In the genomic region with DNA sequence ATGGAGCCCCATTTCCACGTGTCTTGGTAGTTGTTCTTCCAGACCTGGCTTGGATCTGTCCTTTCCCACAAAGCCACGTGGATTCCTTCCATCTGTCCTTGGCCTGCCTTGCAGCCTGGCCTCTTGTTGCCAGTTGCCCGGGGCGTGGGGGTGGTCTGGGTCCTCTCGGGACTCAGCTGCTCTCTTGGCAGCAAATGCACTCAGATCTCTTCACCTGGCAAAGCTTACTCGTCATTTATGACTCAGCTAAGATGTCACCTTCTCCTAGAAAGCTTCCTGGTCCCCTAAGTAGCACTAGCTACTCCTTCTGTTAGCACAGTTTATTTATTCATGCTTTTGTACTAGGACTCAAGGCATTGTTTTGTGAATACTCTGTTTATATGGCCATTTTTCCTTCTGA, we compare ENCODE assay signal across 8 cellular contexts. TPM values are rescaled to one million over a fixed set of nuclear protein-coding genes. Genes with fewer than 3 reads are reported as not detected.
DNase-seq lines count a peak whose midpoint lies in the region; TF ChIP-seq lines count a peak whose summit lies in the region.

No MANE protein-coding gene starts in this region.

- CTCF ChIA-PET in activated CD4-positive, alpha-beta T cell treated with anti-CD3 and anti-CD28 coated beads, Interleukin-2, amount 10 ng/mL, durations not matched to agents 7 days and 5 days (lab: Charles Lee), result interaction anchor here (1.2 to 1.7 kb wide), 3 partner anchors 9 to 16 kb away, joined by 3 to 8 read pairs (median 3); no protein-coding TSS in a partner anchor

- TF ChIP-seq POLR2A in uterus (IDR thresholded peaks at IDR 0.05), result no peak

- no peak for TF ChIP-seq CTCF in uterus (IDR thresholded peaks at IDR 0.05)

- no peaks in the 10 kb centered on the region for H3K36me3 ChIP-seq in effector memory CD4-positive, alpha-beta T cell (ENCODE audit: control insufficient read depth, insufficient read depth, low read length)
- H3K36me3 ChIP-seq in muscle layer of colon (ENCODE audit: insufficient read depth, low read length) (no peaks in the 10 kb centered on the region), uterus (no peaks in the 10 kb centered on the region)

- H3K4me1 ChIP-seq in effector memory CD4-positive, alpha-beta T cell (ENCODE audit: control insufficient read depth, insufficient read depth, low read length, poor library complexity, severe bottlenecking), result peaks cover 83% of the 10 kb centered on the region
- peaks cover 80% of the 10 kb centered on the region for H3K4me1 ChIP-seq in muscle layer of colon (ENCODE audit: insufficient read depth, low read length)
- H3K4me1 ChIP-seq in uterus, result peaks cover 4 to 36% of the 10 kb centered on the region in 2 donors

- peaks cover 63% of the 10 kb centered on the region for H3K4me1 Mint-ChIP-seq in activated CD4-positive, alpha-beta T cell treated with anti-CD3 and anti-CD28 coated beads, Interleukin-2, amount 10 ng/mL, durations not matched to agents 7 days and 5 days

- H3K9me3 ChIP-seq in effector memory CD4-positive, alpha-beta T cell (ENCODE audit: control insufficient read depth, low read length), result no peaks in the 10 kb centered on the region
- no peaks in the 10 kb centered on the region for H3K9me3 ChIP-seq in muscle layer of colon (ENCODE audit: low read length)
- no peaks in the 10 kb centered on the region for H3K9me3 ChIP-seq in uterus

- peaks cover 16% of the 10 kb centered on the region for H3K9me3 Mint-ChIP-seq in activated CD4-positive, alpha-beta T cell treated with anti-CD3 and anti-CD28 coated beads, Interleukin-2, amount 10 ng/mL, durations not matched to agents 7 days and 5 days

- no peak for DNase-seq in activated CD4-positive, alpha-beta T cell treated with anti-CD3 and anti-CD28 coated beads, Interleukin-2, amount 10 ng/mL, durations not matched to agents 7 days and 5 days
- no peak for DNase-seq in activated CD4-positive, alpha-beta T cell treated with anti-CD3 and anti-CD28 coated beads, Interleukin-2, amount 50 U/mL, for 4 hours
- no peak for DNase-seq in effector memory CD4-positive, alpha-beta T cell
- DNase-seq in uterus, result peak in 1 of 2 donors; percentile 29
- DNase-seq in NK-92 treated with Interleukin-12 subunit alpha and Interleukin-12 subunit beta, amount 100 ng/mL, for 24 hours (lab: John Stamatoyannopoulos, UW), result no peak
- DNase-seq in GF-D8 (lab: John Stamatoyannopoulos, UW), result no peak
- no peak for DNase-seq in NCI-H1930 (lab: John Stamatoyannopoulos, UW)

- H3K27me3 Mint-ChIP-seq in activated CD4-positive, alpha-beta T cell treated with anti-CD3 and anti-CD28 coated beads, Interleukin-2, amount 10 ng/mL, durations not matched to agents 7 days and 5 days, result peaks cover 13% of the 10 kb centered on the region

- no peak overlapping the region for H3K4me3 Mint-ChIP-seq in activated CD4-positive, alpha-beta T cell treated with anti-CD3 and anti-CD28 coated beads, Interleukin-2, amount 10 ng/mL, durations not matched to agents 7 days and 5 days

- H3K27me3 ChIP-seq in effector memory CD4-positive, alpha-beta T cell (replicated peaks; ENCODE audit: control insufficient read depth, insufficient read depth, low read length, poor library complexity, severe bottlenecking), result no peaks in the 10 kb centered on the region
- H3K27me3 ChIP-seq in muscle layer of colon (ENCODE audit: control insufficient read depth in 1 of 2, insufficient read depth in 2 of 2, low read length in 2 of 2), result no peaks in the 10 kb centered on the region
- no peaks in the 10 kb centered on the region for H3K27me3 ChIP-seq in uterus

- H3K27ac ChIP-seq in effector memory CD4-positive, alpha-beta T cell (ENCODE audit: insufficient read depth, low read length, poor library complexity, severe bottlenecking), result peak overlapping the region; percentile 7
- H3K27ac ChIP-seq in muscle layer of colon (ENCODE audit: low read depth, low read length), result peak overlapping the region; percentile 93
- H3K27ac ChIP-seq in uterus, result peak overlapping the region; percentile 68 to 86

- intact Hi-C loops in uterus (cut with DNase I; ENCODE audit: low total_unique reads), result no loop called here

- POLR2A ChIA-PET in activated CD4-positive, alpha-beta T cell treated with anti-CD3 and anti-CD28 coated beads, Interleukin-2, amount 10 ng/mL, durations not matched to agents 7 days and 5 days (lab: Charles Lee), result no interaction called here

- peak overlapping the region; percentile 25 for H3K27ac Mint-ChIP-seq in activated CD4-positive, alpha-beta T cell treated with anti-CD3 and anti-CD28 coated beads, Interleukin-2, amount 10 ng/mL, durations not matched to agents 7 days and 5 days

- H3K36me3 Mint-ChIP-seq in activated CD4-positive, alpha-beta T cell treated with anti-CD3 and anti-CD28 coated beads, Interleukin-2, amount 10 ng/mL, durations not matched to agents 7 days and 5 days (ENCODE audit: low read depth), result peaks cover 31% of the 10 kb centered on the region

- H3K9ac ChIP-seq in muscle layer of colon (ENCODE audit: low read length), result peak overlapping the region; percentile 13

- H3K4me3 ChIP-seq in effector memory CD4-positive, alpha-beta T cell (ENCODE audit: insufficient read depth, low read depth, low read length, poor library complexity, severe bottlenecking), result no peak overlapping the region
- H3K4me3 ChIP-seq in muscle layer of colon (ENCODE audit: low read depth in 1 of 2, low read length in 2 of 2) (peak overlapping the region in 1 of 2 donors; percentile 29), uterus (no peak overlapping the region)

RNA-seq across cellular contexts. Expression of gene PLEKHG3, which starts 13.6 kb away (rescaled TPM):
- 10 to 100 TPM; 36.0 to 39.5 TPM for total RNA-seq in activated CD4-positive, alpha-beta T cell treated with anti-CD3 and anti-CD28 coated beads, Interleukin-2, amount 10 ng/mL, durations not matched to agents 7 days and 5 days
- total RNA-seq in uterus, result 100 to 1,000 TPM in 1 of 4 donors, 10 to 100 TPM in 3; 40.5 to 178 (median 59.7) TPM

Comparison
In these comparisons a context has a peak if more than half of its experiments do, and no peak if none do; other contexts are left out.
1. H3K27ac ChIP-seq: peak in every context shown above with its lines; median percentile 93 in muscle layer of colon; 77 in uterus; 7 in effector memory CD4-positive, alpha-beta T cell.